In the genomic region with DNA sequence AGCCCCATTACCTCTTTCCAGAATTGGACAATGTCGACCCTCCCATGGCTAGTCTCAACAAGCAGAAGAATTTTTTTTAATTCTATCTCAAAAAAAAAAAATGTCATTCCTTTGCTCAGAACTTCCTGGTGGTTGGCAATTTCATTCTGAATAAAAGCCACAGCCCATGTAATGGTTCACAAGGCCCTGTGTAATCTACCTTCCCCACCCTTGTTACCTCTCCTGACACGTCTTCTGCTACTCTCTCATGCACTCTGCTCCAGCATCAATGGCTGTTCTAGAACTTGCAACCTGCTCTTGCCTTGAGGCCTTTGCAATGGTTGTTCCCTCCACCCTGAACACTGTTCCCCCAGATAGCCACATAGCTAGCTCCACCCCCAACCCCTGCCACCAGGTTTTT, we compare ENCODE assay signal across 1 cellular context.
TF ChIP-seq lines count a peak whose summit lies in the region.

No MANE protein-coding gene starts in this region.

TF ChIP-seq in SK-N-SH treated with all-trans-retinoic acid at 6 μM for 48 hours, 23 proteins besides CTCF, POLR2A, EP300 and RAD21 (continued from another document):
- TF ChIP-seq, protein P1, sequence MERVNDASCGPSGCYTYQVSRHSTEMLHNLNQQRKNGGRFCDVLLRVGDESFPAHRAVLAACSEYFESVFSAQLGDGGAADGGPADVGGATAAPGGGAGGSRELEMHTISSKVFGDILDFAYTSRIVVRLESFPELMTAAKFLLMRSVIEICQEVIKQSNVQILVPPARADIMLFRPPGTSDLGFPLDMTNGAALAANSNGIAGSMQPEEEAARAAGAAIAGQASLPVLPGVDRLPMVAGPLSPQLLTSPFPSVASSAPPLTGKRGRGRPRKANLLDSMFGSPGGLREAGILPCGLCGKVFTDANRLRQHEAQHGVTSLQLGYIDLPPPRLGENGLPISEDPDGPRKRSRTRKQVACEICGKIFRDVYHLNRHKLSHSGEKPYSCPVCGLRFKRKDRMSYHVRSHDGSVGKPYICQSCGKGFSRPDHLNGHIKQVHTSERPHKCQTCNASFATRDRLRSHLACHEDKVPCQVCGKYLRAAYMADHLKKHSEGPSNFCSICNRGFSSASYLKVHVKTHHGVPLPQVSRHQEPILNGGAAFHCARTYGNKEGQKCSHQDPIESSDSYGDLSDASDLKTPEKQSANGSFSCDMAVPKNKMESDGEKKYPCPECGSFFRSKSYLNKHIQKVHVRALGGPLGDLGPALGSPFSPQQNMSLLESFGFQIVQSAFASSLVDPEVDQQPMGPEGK (CRISPR knock-in tag; IDR thresholded peaks at IDR 0.05; ENCODE audit: borderline replicate concordance), result no peak
- TF ChIP-seq, protein P2, sequence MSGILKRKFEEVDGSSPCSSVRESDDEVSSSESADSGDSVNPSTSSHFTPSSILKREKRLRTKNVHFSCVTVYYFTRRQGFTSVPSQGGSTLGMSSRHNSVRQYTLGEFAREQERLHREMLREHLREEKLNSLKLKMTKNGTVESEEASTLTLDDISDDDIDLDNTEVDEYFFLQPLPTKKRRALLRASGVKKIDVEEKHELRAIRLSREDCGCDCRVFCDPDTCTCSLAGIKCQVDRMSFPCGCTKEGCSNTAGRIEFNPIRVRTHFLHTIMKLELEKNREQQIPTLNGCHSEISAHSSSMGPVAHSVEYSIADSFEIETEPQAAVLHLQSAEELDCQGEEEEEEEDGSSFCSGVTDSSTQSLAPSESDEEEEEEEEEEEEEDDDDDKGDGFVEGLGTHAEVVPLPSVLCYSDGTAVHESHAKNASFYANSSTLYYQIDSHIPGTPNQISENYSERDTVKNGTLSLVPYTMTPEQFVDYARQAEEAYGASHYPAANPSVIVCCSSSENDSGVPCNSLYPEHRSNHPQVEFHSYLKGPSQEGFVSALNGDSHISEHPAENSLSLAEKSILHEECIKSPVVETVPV (CRISPR knock-in tag; IDR thresholded peaks at IDR 0.05), result no peak
- TF ChIP-seq ZFP3 (CRISPR knock-in tag; IDR thresholded peaks at IDR 0.05), result no peak
- TF ChIP-seq, protein P3, sequence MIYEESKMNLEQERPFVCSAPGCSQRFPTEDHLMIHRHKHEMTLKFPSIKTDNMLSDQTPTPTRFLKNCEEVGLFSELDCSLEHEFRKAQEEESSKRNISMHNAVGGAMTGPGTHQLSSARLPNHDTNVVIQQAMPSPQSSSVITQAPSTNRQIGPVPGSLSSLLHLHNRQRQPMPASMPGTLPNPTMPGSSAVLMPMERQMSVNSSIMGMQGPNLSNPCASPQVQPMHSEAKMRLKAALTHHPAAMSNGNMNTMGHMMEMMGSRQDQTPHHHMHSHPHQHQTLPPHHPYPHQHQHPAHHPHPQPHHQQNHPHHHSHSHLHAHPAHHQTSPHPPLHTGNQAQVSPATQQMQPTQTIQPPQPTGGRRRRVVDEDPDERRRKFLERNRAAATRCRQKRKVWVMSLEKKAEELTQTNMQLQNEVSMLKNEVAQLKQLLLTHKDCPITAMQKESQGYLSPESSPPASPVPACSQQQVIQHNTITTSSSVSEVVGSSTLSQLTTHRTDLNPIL (CRISPR knock-in tag; IDR thresholded peaks at IDR 0.05; ENCODE audit: low read depth), result no peak
